8 cellular contexts compared by ENCODE assay signal in genomic region chr20:63740501-63741353, GRCh38. TPM values are rescaled to one million over a fixed set of nuclear protein-coding genes. Genes with fewer than 3 reads are reported as not detected.
A peak's percentile ranks its signal among the peaks of the same experiment; 100 is the strongest.
DNase-seq lines count a peak whose midpoint lies in the region; ATAC-seq, FAIRE-seq and TF ChIP-seq lines count a peak whose summit lies in the region.

No MANE protein-coding gene starts in this region.

- peak overlapping the region; percentile 95 for H3K27ac ChIP-seq in colonic mucosa
- peak overlapping the region; percentile 89 to 92 for H3K27ac ChIP-seq in kidney (ENCODE audit: low read depth in 2 of 2, low read length in 2 of 2)
- H3K27ac ChIP-seq in skeletal muscle tissue (ENCODE audit: low read depth, low read length) = peak overlapping the region; percentile 86

- no peak for ATAC-seq in HG03045 (IDR thresholded peaks at IDR 0.05; ENCODE audit: unreplicated experiment)

- no peaks in the 10 kb centered on the region for H3K27me3 ChIP-seq in colonic mucosa
- H3K27me3 ChIP-seq in skeletal muscle tissue (ENCODE audit: control insufficient read depth in 3 of 3, insufficient read depth in 3 of 3, low read length in 3 of 3) = no peaks in the 10 kb centered on the region

- peak; percentile 32 for DNase-seq in stimulated activated CD4-positive, alpha-beta T cell treated with anti-CD3 and anti-CD28 coated beads, Interleukin-4, amount 100 ng/mL, for 1 hour
- DNase-seq in stimulated activated CD4-positive, alpha-beta T cell treated with anti-CD3 and anti-CD28 coated beads, Interleukin-4, amount 100 ng/mL, for 4 hours = no peak
- DNase-seq in NCI-H1105 (lab: John Stamatoyannopoulos, UW) (peak; percentile 60), SW480 (ENCODE audit: low spot score) (peak; percentile 86), colonic mucosa (peak; percentile 95), kidney (peak; percentile 97)

- H3K4me3 ChIP-seq in colonic mucosa = peak overlapping the region; percentile 58
- peak overlapping the region; percentile 62 to 71 for H3K4me3 ChIP-seq in kidney (ENCODE audit: low read length in 2 of 2)
- peak overlapping the region; percentile 71 to 77 (median 74) for H3K4me3 ChIP-seq in skeletal muscle tissue (ENCODE audit: low read length in 3 of 3)

- intact Hi-C loops in colonic mucosa (cut with DNase I) = no loop called here
- intact Hi-C loops in kidney (cut with DNase I) = no loop called here

- FAIRE-seq in kidney (lab: Jason Lieb, UNC) = no peak

- H3K9me3 ChIP-seq in colonic mucosa (no peaks in the 10 kb centered on the region), kidney (ENCODE audit: control insufficient read depth in 1 of 2, low read length in 2 of 2) (no peaks in the 10 kb centered on the region), skeletal muscle tissue (ENCODE audit: control insufficient read depth in 3 of 3, low read length in 3 of 3) (no peaks in the 10 kb centered on the region)

- TF ChIP-seq CTCF in colonic mucosa (IDR thresholded peaks at IDR 0.05) (no peak), kidney (IDR thresholded peaks at IDR 0.05; ENCODE audit: borderline replicate concordance, extremely low read depth, insufficient read depth) (no peak)

- H3K9ac ChIP-seq in colonic mucosa (ENCODE audit: low read depth in 2 of 2, low read length in 2 of 2) (peak overlapping the region; percentile 70 to 72), kidney (ENCODE audit: low read length in 2 of 2) (peak overlapping the region; percentile 69 to 80), skeletal muscle tissue (ENCODE audit: low read depth in 1 of 3, low read length in 3 of 3) (peak overlapping the region; percentile 76 to 94 (median 86))

- H3K36me3 ChIP-seq in colonic mucosa (peaks cover under 1% of the 10 kb centered on the region), kidney (ENCODE audit: control insufficient read depth in 1 of 2, insufficient read depth in 2 of 2, low read length in 2 of 2) (peaks cover 2 to 13% of the 10 kb centered on the region in 2 donors), skeletal muscle tissue (ENCODE audit: control insufficient read depth in 3 of 3, insufficient read depth in 3 of 3, low read length in 3 of 3) (peaks cover 8 to 17% (median 9%) of the 10 kb centered on the region in 3 donors)

- peaks cover 32% of the 10 kb centered on the region for H3K4me1 ChIP-seq in colonic mucosa
- H3K4me1 ChIP-seq in kidney (ENCODE audit: control insufficient read depth in 1 of 2, insufficient read depth in 1 of 2, low read depth in 1 of 2, low read length in 2 of 2) = peaks cover 5 to 16% of the 10 kb centered on the region in 2 donors
- peaks cover 25 to 28% (median 27%) of the 10 kb centered on the region in 3 donors for H3K4me1 ChIP-seq in skeletal muscle tissue (ENCODE audit: control insufficient read depth in 3 of 3, insufficient read depth in 3 of 3, low read length in 3 of 3)

RNA-seq across cellular contexts. Expression of gene SLC2A4RG, which starts 1.2 kb away (rescaled TPM):
- total RNA-seq in colonic mucosa (10 to 100 TPM; 44.3 to 75.3 TPM), kidney (154 TPM), skeletal muscle tissue (10.4 TPM)
- 171 TPM for polyA plus RNA-seq in kidney (ENCODE audit: insufficient read depth, low read depth, low replicate concordance)

RNA-seq across cellular contexts. Expression of gene LIME1, which starts 4.3 kb away (rescaled TPM):
- 10 to 100 TPM; 10.8 to 20.0 TPM for total RNA-seq in colonic mucosa
- 12.1 TPM for total RNA-seq in kidney
- polyA plus RNA-seq in kidney (ENCODE audit: insufficient read depth, low read depth, low replicate concordance) = 114 TPM
- total RNA-seq in skeletal muscle tissue = 0.52 TPM

RNA-seq across cellular contexts. Expression of gene ZGPAT, which starts 32.9 kb away (rescaled TPM):
- total RNA-seq in colonic mucosa (10 to 100 TPM; 27.2 to 41.4 TPM), kidney (30.5 TPM), skeletal muscle tissue (6.8 TPM)
- 39.6 TPM for polyA plus RNA-seq in kidney (ENCODE audit: insufficient read depth, low read depth, low replicate concordance)

RNA-seq across cellular contexts. Expression of gene ARFRP1, which starts 33.0 kb away (rescaled TPM):
- total RNA-seq in colonic mucosa = 10 to 100 TPM; 35.3 to 76.9 TPM
- 71.2 TPM for total RNA-seq in kidney
- 60.6 TPM for polyA plus RNA-seq in kidney (ENCODE audit: insufficient read depth, low read depth, low replicate concordance)
- 13.0 TPM for total RNA-seq in skeletal muscle tissue

RNA-seq across cellular contexts. Expression of gene TNFRSF6B, which starts 44.3 kb away (rescaled TPM):
- total RNA-seq in colonic mucosa = 1 to 10 TPM in 1 of 2 donors, not detected in 1; 7.5 TPM
- total RNA-seq in kidney = 64.5 TPM
- 2.4 TPM for polyA plus RNA-seq in kidney (ENCODE audit: insufficient read depth, low read depth, low replicate concordance)
- total RNA-seq in skeletal muscle tissue = not detected

Comparison
In these comparisons a context has a peak if more than half of its experiments do, and no peak if none do; other contexts are left out.
1. DNase-seq: peak in stimulated activated CD4-positive, alpha-beta T cell treated with anti-CD3 and anti-CD28 coated beads, Interleukin-4, amount 100 ng/mL, for 1 hour (single experiment), NCI-H1105 (single experiment), SW480 (single experiment), colonic mucosa (single experiment) and kidney (single experiment); none in stimulated activated CD4-positive, alpha-beta T cell treated with anti-CD3 and anti-CD28 coated beads, Interleukin-4, amount 100 ng/mL, for 4 hours (0 of 2).
2. Peak in every context shown above with its lines, with median percentiles within 50 percentile points of each other: H3K27ac ChIP-seq, H3K4me3 ChIP-seq and H3K9ac ChIP-seq.